In genomic region chr17:6660765-6661463, GRCh38 we compare ENCODE assay signal across 8 cellular contexts. TPM values are rescaled to one million over a fixed set of nuclear protein-coding genes. Genes with fewer than 3 reads are reported as not detected.
A peak's percentile ranks its signal among the peaks of the same experiment; 100 is the strongest.
DNase-seq lines count a peak whose midpoint lies in the region; ATAC-seq and TF ChIP-seq lines count a peak whose summit lies in the region.

No MANE protein-coding gene starts in this region.

- no peaks in the 10 kb centered on the region for H3K9me3 ChIP-seq in SU-DHL-6 (ENCODE audit: insufficient read depth, low read length)

- no peaks in the 10 kb centered on the region for H4K20me1 ChIP-seq in SU-DHL-6 (ENCODE audit: low read depth, low read length)

- no peak overlapping the region for H3K27ac ChIP-seq in SU-DHL-6 (ENCODE audit: low read depth, low read length)

- no peak for TF ChIP-seq CTCF in SU-DHL-6 (IDR thresholded peaks at IDR 0.05; ENCODE audit: insufficient read depth, low read length, poor library complexity, severe bottlenecking)

- peak overlapping the region; percentile 25 for H3K4me2 ChIP-seq in SU-DHL-6 (ENCODE audit: low read depth, low read length, poor library complexity, severe bottlenecking)

- H3K9ac ChIP-seq in SU-DHL-6 (ENCODE audit: low read length) = no peak overlapping the region

- no peaks in the 10 kb centered on the region for H3K36me3 ChIP-seq in SU-DHL-6 (ENCODE audit: low read length)

- no peaks in the 10 kb centered on the region for H3K9me2 ChIP-seq in SU-DHL-6 (replicated peaks; ENCODE audit: insufficient read depth, low read length)

- no peaks in the 10 kb centered on the region for H3F3A ChIP-seq in SU-DHL-6 (ENCODE audit: insufficient read depth)

- H3K27me3 ChIP-seq in SU-DHL-6 (ENCODE audit: low read length) = no peaks in the 10 kb centered on the region

- no peaks in the 10 kb centered on the region for H3K79me2 ChIP-seq in SU-DHL-6 (ENCODE audit: insufficient read depth, low read length)

- H3K4me3 ChIP-seq in SU-DHL-6 (ENCODE audit: insufficient read depth, low read length, poor library complexity, severe bottlenecking) = no peak overlapping the region

- ATAC-seq in Right ventricle myocardium inferior (peak; percentile 26), HG02938 (IDR thresholded peaks at IDR 0.05; ENCODE audit: unreplicated experiment) (peak; percentile 57)

- H2AFZ ChIP-seq in SU-DHL-6 (ENCODE audit: low read depth, low read length, severe bottlenecking) = no peak overlapping the region

- DNase-seq in Right ventricle myocardium inferior (ENCODE audit: missing footprints) (no peak), cardiac septum (ENCODE audit: low spot score) (no peak), NCI-H446 (lab: John Stamatoyannopoulos, UW) (no peak), HK-2 (ENCODE audit: unreplicated experiment) (no peak), HuH-7.5 (ENCODE audit: low spot score) (no peak)
- DNase-seq in effector CD8-positive, alpha-beta T cell (lab: John Stamatoyannopoulos, UW) = no peak

- intact Hi-C loops in Right ventricle myocardium inferior (cut with DNase I) = no loop called here
- intact Hi-C loops in cardiac septum (cut with DNase I) = loop anchor here (10.0 kb wide), 1 partner anchor 234 kb away; no protein-coding TSS in a partner anchor

RNA-seq across cellular contexts. Expression of gene C17orf100, which starts 9.4 kb away (rescaled TPM):
- total RNA-seq in Right ventricle myocardium inferior = 0.92 TPM
- 0.48 TPM for total RNA-seq in cardiac septum

RNA-seq across cellular contexts. Expression of gene MED31, which starts 9.5 kb away (rescaled TPM):
- total RNA-seq in Right ventricle myocardium inferior = 16.5 TPM
- total RNA-seq in cardiac septum = 15.6 TPM

RNA-seq across cellular contexts. Expression of gene TXNDC17, which starts 20.1 kb away (rescaled TPM):
- total RNA-seq in Right ventricle myocardium inferior (52.9 TPM), cardiac septum (51.0 TPM)

RNA-seq across cellular contexts. Expression of gene KIAA0753, which starts 20.4 kb away (rescaled TPM):
- 5.1 TPM for total RNA-seq in Right ventricle myocardium inferior
- 7.8 TPM for total RNA-seq in cardiac septum

RNA-seq across cellular contexts. Expression of gene SLC13A5, which starts 52.3 kb away (rescaled TPM):
- total RNA-seq in Right ventricle myocardium inferior (not detected), cardiac septum (0.11 TPM)
